14 cellular contexts compared by ENCODE assay signal in the genomic region with DNA sequence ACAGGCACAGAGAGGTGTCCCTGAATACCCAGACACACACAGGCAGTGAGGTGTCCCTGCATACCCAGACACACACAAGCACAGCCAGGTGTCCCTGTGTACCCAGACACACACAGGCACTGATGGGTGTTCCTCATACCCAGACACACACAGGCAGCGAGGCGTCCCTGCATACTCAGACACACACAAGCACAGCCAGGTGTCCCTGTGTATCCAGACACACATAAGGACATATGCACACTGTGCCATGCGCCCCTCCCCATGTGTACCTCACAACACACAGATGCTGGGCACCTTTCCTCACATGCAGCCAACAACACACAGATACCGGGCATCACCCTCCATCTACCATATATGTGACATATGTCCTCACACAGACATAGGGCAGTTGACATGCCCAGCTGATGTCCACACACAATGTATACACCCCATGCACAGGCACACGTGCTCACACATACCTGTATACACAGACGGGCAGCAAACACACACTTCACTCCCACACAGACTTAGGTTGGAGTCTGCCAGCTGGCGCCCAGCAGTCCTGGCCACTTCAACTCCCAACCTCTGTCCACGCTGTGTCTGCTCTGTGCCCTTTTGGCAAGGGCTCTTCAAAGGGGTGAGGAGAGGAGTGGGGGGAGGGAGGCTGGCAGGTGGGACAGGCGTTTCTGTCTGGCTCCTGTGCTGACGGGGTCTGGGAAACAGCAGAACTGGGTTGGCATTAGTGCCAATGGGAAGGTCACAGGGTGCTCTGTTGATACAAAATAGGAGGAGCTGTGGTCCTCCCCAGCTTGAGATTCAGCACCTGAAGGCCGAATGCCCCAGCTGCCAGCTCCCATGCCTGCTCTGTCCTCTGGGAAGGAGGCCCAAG.
"Had no signal": no experiment of that assay in that cellular context is flagged by ENCODE, and none has a peak within 500 bp of the region (broad histone marks: within the 10 kb centered on the region; RNA-seq: fewer than 3 reads in every experiment).

No MANE protein-coding gene starts in this region.

- H3K9me3 ChIP-seq: upper lobe of right lung had no signal

- H3K4me1 ChIP-seq: breast epithelium, suprapubic skin, upper lobe of right lung had no signal

- DNase-seq: activated CD4-positive, alpha-beta memory T cell treated with anti-CD3 and anti-CD28 coated beads for 36 hours; activated gamma-delta T cell; activated naive CD8-positive, alpha-beta T cell treated with anti-CD3 and anti-CD28 coated beads for 36 hours; activated T-cell treated with anti-CD3 and anti-CD28 coated beads, Interleukin-2, amount 50 U/mL, for 48 hours; anterior cingulate cortex; dorsolateral prefrontal cortex; left colon; stimulated activated naive B cell treated with anti-CD40 and anti-IgM and Interleukin-4, amounts not matched to agents 10 μg/mL and 1 μg/mL and 100 μg/mL, for 72 hours; T-helper 1 cell; upper lobe of right lung had no signal

- H3K27ac ChIP-seq: breast epithelium, dorsolateral prefrontal cortex, suprapubic skin, upper lobe of right lung, VCaP had no signal

- H3K4me2 ChIP-seq: smooth muscle cell had no signal

- H3K27ac Mint-ChIP-seq: activated CD4-positive, alpha-beta memory T cell treated with anti-CD3 and anti-CD28 coated beads for 36 hours; activated naive CD8-positive, alpha-beta T cell treated with anti-CD3 and anti-CD28 coated beads for 36 hours; stimulated activated naive B cell treated with anti-CD40 and anti-IgM and Interleukin-4, amounts not matched to agents 10 μg/mL and 1 μg/mL and 100 μg/mL, for 72 hours had no signal

- H3K36me3 ChIP-seq: breast epithelium, suprapubic skin, upper lobe of right lung had no signal

- H3K4me3 ChIP-seq: breast epithelium, dorsolateral prefrontal cortex, smooth muscle cell, suprapubic skin, upper lobe of right lung had no signal

- H3K4me1 Mint-ChIP-seq: activated naive CD8-positive, alpha-beta T cell treated with anti-CD3 and anti-CD28 coated beads for 36 hours had no signal

- H3K9me3 Mint-ChIP-seq: activated naive CD8-positive, alpha-beta T cell treated with anti-CD3 and anti-CD28 coated beads for 36 hours had no signal

- ATAC-seq: left colon; stimulated activated naive B cell treated with anti-CD40 and anti-IgM and Interleukin-4, amounts not matched to agents 10 μg/mL and 1 μg/mL and 100 μg/mL, for 72 hours; upper lobe of right lung had no signal

- H3K36me3 Mint-ChIP-seq: activated CD4-positive, alpha-beta memory T cell treated with anti-CD3 and anti-CD28 coated beads for 36 hours; activated naive CD8-positive, alpha-beta T cell treated with anti-CD3 and anti-CD28 coated beads for 36 hours; stimulated activated naive B cell treated with anti-CD40 and anti-IgM and Interleukin-4, amounts not matched to agents 10 μg/mL and 1 μg/mL and 100 μg/mL, for 72 hours had no signal

- H3K4me3 Mint-ChIP-seq: activated CD4-positive, alpha-beta memory T cell treated with anti-CD3 and anti-CD28 coated beads for 36 hours; activated naive CD8-positive, alpha-beta T cell treated with anti-CD3 and anti-CD28 coated beads for 36 hours; stimulated activated naive B cell treated with anti-CD40 and anti-IgM and Interleukin-4, amounts not matched to agents 10 μg/mL and 1 μg/mL and 100 μg/mL, for 72 hours had no signal
